ENCODE assay signal across 8 cellular contexts in genomic region chr19:49690656-49691242, GRCh38. TPM values are rescaled to one million over a fixed set of nuclear protein-coding genes. Genes with fewer than 3 reads are reported as not detected.
DNase-seq lines count a peak whose midpoint lies in the region; ATAC-seq and TF ChIP-seq lines count a peak whose summit lies in the region.

Gene CPT1C, plus strand, starts transcription at chr19:49691116. Its CDS starts 1,137 bp downstream, at chr19:49692253.

- no peaks in the 10 kb centered on the region for H4K20me1 ChIP-seq in fibroblast of lung (ENCODE audit: control insufficient read depth, extremely low read depth, insufficient read depth, low read length)

- H3K4me2 ChIP-seq in fibroblast of lung (ENCODE audit: extremely low read depth, insufficient read depth, low read length): peak within 1 kb of the TSS; percentile 100

- no peak for TF ChIP-seq CTCF in fibroblast of lung (conservative IDR thresholded peaks at IDR 0.05 in 1 of 2, IDR thresholded peaks at IDR 0.05 in 1 of 2; ENCODE audit: low read depth in 1 of 2, low read length in 2 of 2)

- H3K9ac ChIP-seq in fibroblast of lung (ENCODE audit: insufficient read depth, low read length) (peak within 1 kb of the TSS; percentile 55), mucosa of stomach (ENCODE audit: low read length) (peak within 1 kb of the TSS; percentile 69)

- H3K36me3 Mint-ChIP-seq in activated T-helper 1 cell treated with anti-CD3 and anti-CD28 coated beads, Interleukin-12 subunit alpha, Interleukin-12 subunit beta, Interleukin-2, Interleukin-4 antibody, amounts not matched to agents 30 ng/mL and 10 ng/mL and 1 ng/mL, durations not matched to agents 14 hours and 24 hours and 36 hours (ENCODE audit: low read depth): peaks cover 19% of the 10 kb centered on the region

- H3K27ac Mint-ChIP-seq in activated T-helper 1 cell treated with anti-CD3 and anti-CD28 coated beads, Interleukin-12 subunit alpha, Interleukin-12 subunit beta, Interleukin-2, Interleukin-4 antibody, amounts not matched to agents 30 ng/mL and 10 ng/mL and 1 ng/mL, durations not matched to agents 14 hours and 24 hours and 36 hours: peak within 1 kb of the TSS; percentile 70

- H3K4me1 Mint-ChIP-seq in activated T-helper 1 cell treated with anti-CD3 and anti-CD28 coated beads, Interleukin-12 subunit alpha, Interleukin-12 subunit beta, Interleukin-2, Interleukin-4 antibody, amounts not matched to agents 30 ng/mL and 10 ng/mL and 1 ng/mL, durations not matched to agents 14 hours and 24 hours and 36 hours (ENCODE audit: low read depth): peaks cover 19% of the 10 kb centered on the region

- H3K4me3 Mint-ChIP-seq in activated T-helper 1 cell treated with anti-CD3 and anti-CD28 coated beads, Interleukin-12 subunit alpha, Interleukin-12 subunit beta, Interleukin-2, Interleukin-4 antibody, amounts not matched to agents 30 ng/mL and 10 ng/mL and 1 ng/mL, durations not matched to agents 14 hours and 24 hours and 36 hours: peak within 1 kb of the TSS; percentile 77

- peaks cover 10% of the 10 kb centered on the region for H3K36me3 ChIP-seq in fibroblast of lung (ENCODE audit: control insufficient read depth, insufficient read depth, low read length)
- H3K36me3 ChIP-seq in mucosa of stomach (ENCODE audit: control insufficient read depth, insufficient read depth, low read length): no peaks in the 10 kb centered on the region

- no peaks in the 10 kb centered on the region for H3K9me3 Mint-ChIP-seq in activated T-helper 1 cell treated with anti-CD3 and anti-CD28 coated beads, Interleukin-12 subunit alpha, Interleukin-12 subunit beta, Interleukin-2, Interleukin-4 antibody, amounts not matched to agents 30 ng/mL and 10 ng/mL and 1 ng/mL, durations not matched to agents 14 hours and 24 hours and 36 hours

- H3K4me1 ChIP-seq in fibroblast of lung (ENCODE audit: control insufficient read depth, extremely low read depth, insufficient read depth, low read length) (peaks cover 5% of the 10 kb centered on the region), mucosa of stomach (ENCODE audit: control insufficient read depth, insufficient read depth, low read length) (peaks cover 16% of the 10 kb centered on the region)

- DNase-seq in EL: peak; percentile 95
- peak; percentile 60 for DNase-seq in NCI-H345 treated with DMSO at 0.1 percent for 48 hours (lab: John Stamatoyannopoulos, UW; ENCODE audit: unreplicated experiment)
- no peak for DNase-seq in activated T-helper 1 cell treated with anti-CD3 and anti-CD28 coated beads, Interleukin-12 subunit alpha, Interleukin-12 subunit beta, Interleukin-2, Interleukin-4 antibody, amounts not matched to agents 30 ng/mL and 10 ng/mL and 1 ng/mL, durations not matched to agents 14 hours and 24 hours and 36 hours (ENCODE audit: low spot score)
- peak; percentile 71 to 73 for DNase-seq in fibroblast of lung (ENCODE audit: low read depth in 2 of 2)
- peak; percentile 70 for DNase-seq in stimulated activated naive CD8-positive, alpha-beta T cell treated with anti-CD3 and anti-CD28 coated beads, Interleukin-15, Interleukin-2, amounts not matched to agents 100 U/mL and 50 U/mL, for 24 hours

- peak within 1 kb of the TSS; percentile 61 for H3K27ac ChIP-seq in fibroblast of lung (ENCODE audit: insufficient read depth, low read length)

- H3K79me2 ChIP-seq in fibroblast of lung (ENCODE audit: control insufficient read depth, insufficient read depth, low read length): no peaks in the 10 kb centered on the region

- no peaks in the 10 kb centered on the region for H3K9me3 ChIP-seq in fibroblast of lung (ENCODE audit: control insufficient read depth, insufficient read depth, low read depth, low read length)
- H3K9me3 ChIP-seq in mucosa of stomach (ENCODE audit: control insufficient read depth, low read length): no peaks in the 10 kb centered on the region

- intact Hi-C loops in activated T-helper 1 cell treated with anti-CD3 and anti-CD28 coated beads, Interleukin-12 subunit alpha, Interleukin-12 subunit beta, Interleukin-2, Interleukin-4 antibody, amounts not matched to agents 30 ng/mL and 10 ng/mL and 1 ng/mL, durations not matched to agents 14 hours and 24 hours and 36 hours (cut with micrococcal nuclease): no loop called here

- ATAC-seq in stimulated activated naive CD8-positive, alpha-beta T cell treated with anti-CD3 and anti-CD28 coated beads, Interleukin-15, Interleukin-2, amounts not matched to agents 100 U/mL and 50 U/mL, for 24 hours: peak; percentile 41
- no peak for ATAC-seq in GM19463 (IDR thresholded peaks at IDR 0.05; ENCODE audit: unreplicated experiment)
- no peak for ATAC-seq in HG03108 (IDR thresholded peaks at IDR 0.05; ENCODE audit: unreplicated experiment)

- H3K4me3 ChIP-seq in fibroblast of lung (replicated peaks in 1 of 4; ENCODE audit: control extremely low read depth in 1 of 4, insufficient read depth in 1 of 4, low read depth in 3 of 4, low read length in 4 of 4) (peak within 1 kb of the TSS; percentile 43 to 69 (median 64)), mucosa of stomach (ENCODE audit: low read length) (peak within 1 kb of the TSS; percentile 40)

- H3K27me3 ChIP-seq in fibroblast of lung (ENCODE audit: control insufficient read depth, insufficient read depth, low read length) (no peaks in the 10 kb centered on the region), mucosa of stomach (ENCODE audit: control insufficient read depth, insufficient read depth, low read length) (peaks cover 24% of the 10 kb centered on the region)

- H3K27me3 Mint-ChIP-seq in activated T-helper 1 cell treated with anti-CD3 and anti-CD28 coated beads, Interleukin-12 subunit alpha, Interleukin-12 subunit beta, Interleukin-2, Interleukin-4 antibody, amounts not matched to agents 30 ng/mL and 10 ng/mL and 1 ng/mL, durations not matched to agents 14 hours and 24 hours and 36 hours (ENCODE audit: insufficient read depth): peaks cover 14% of the 10 kb centered on the region

- peak within 1 kb of the TSS; percentile 77 for H2AFZ ChIP-seq in fibroblast of lung (ENCODE audit: low read length)

RNA-seq across cellular contexts. Expression of gene CPT1C, which starts in this region (rescaled TPM):
- 3.1 and 3.9 TPM in 2 replicates for total RNA-seq in activated T-helper 1 cell treated with anti-CD3 and anti-CD28 coated beads, Interleukin-12 subunit alpha, Interleukin-12 subunit beta, Interleukin-2, Interleukin-4 antibody, amounts not matched to agents 30 ng/mL and 10 ng/mL and 1 ng/mL, durations not matched to agents 14 hours and 24 hours and 36 hours
- 18.0 and 31.2 TPM in 2 replicates for total RNA-seq in fibroblast of lung
- 20.0 and 24.0 TPM in 2 replicates for polyA plus RNA-seq in fibroblast of lung
- polyA plus RNA-seq in fibroblast of lung (2012): 28.9 and 30.9 TPM in 2 replicates
- polyA minus RNA-seq in fibroblast of lung (ENCODE audit: low replicate concordance): 33.9 and 42.6 TPM in 2 replicates
